ENCODE assay signal across 8 cellular contexts in genomic region chr9:83473488-83473971, GRCh38.
A peak's percentile ranks its signal among the peaks of the same experiment; 100 is the strongest.
DNase-seq lines count a peak whose midpoint lies in the region; ATAC-seq and TF ChIP-seq lines count a peak whose summit lies in the region.

No MANE protein-coding gene starts in this region.

- H3K27ac Mint-ChIP-seq in activated CD4-positive, alpha-beta memory T cell treated with anti-CD3 and anti-CD28 coated beads, Interleukin-2, amount 10 ng/mL, durations not matched to agents 7 days and 5 days = no peak overlapping the region
- H3K27ac Mint-ChIP-seq in activated CD4-positive, alpha-beta memory T cell treated with anti-CD3 and anti-CD28 coated beads for 36 hours = no peak overlapping the region
- peak overlapping the region; percentile 55 for H3K27ac Mint-ChIP-seq in T-helper 1 cell treated with Interleukin-12 subunit alpha and Interleukin-12 subunit beta and Interleukin-4 antibody, amounts not matched to agents 30 μg/mL and 1 μg/mL, for 36 hours
- peak overlapping the region; percentile 90 to 93 for H3K27ac Mint-ChIP-seq in natural killer cell

- intact Hi-C loops in activated CD4-positive, alpha-beta memory T cell treated with anti-CD3 and anti-CD28 coated beads for 36 hours (cut with micrococcal nuclease) = no loop called here
- intact Hi-C loops in natural killer cell (cut with micrococcal nuclease) = no loop called here

- POLR2A ChIA-PET in activated CD4-positive, alpha-beta memory T cell treated with anti-CD3 and anti-CD28 coated beads, Interleukin-2, amount 10 ng/mL, durations not matched to agents 7 days and 5 days (lab: Charles Lee) = no interaction called here
- POLR2A ChIA-PET in activated CD4-positive, alpha-beta memory T cell treated with anti-CD3 and anti-CD28 coated beads for 36 hours (lab: Charles Lee) = no interaction called here

- H3K4me3 Mint-ChIP-seq in activated CD4-positive, alpha-beta memory T cell treated with anti-CD3 and anti-CD28 coated beads, Interleukin-2, amount 10 ng/mL, durations not matched to agents 7 days and 5 days = peak overlapping the region; percentile 22
- H3K4me3 Mint-ChIP-seq in activated CD4-positive, alpha-beta memory T cell treated with anti-CD3 and anti-CD28 coated beads for 36 hours = no peak overlapping the region
- H3K4me3 Mint-ChIP-seq in T-helper 1 cell treated with Interleukin-12 subunit alpha and Interleukin-12 subunit beta and Interleukin-4 antibody, amounts not matched to agents 30 μg/mL and 1 μg/mL, for 36 hours = peak overlapping the region; percentile 52
- H3K4me3 Mint-ChIP-seq in natural killer cell = peak overlapping the region; percentile 92

- no peak for TF ChIP-seq CTCF in natural killer cell (IDR thresholded peaks at IDR 0.05)

- peaks cover 9% of the 10 kb centered on the region for H3K27me3 Mint-ChIP-seq in activated CD4-positive, alpha-beta memory T cell treated with anti-CD3 and anti-CD28 coated beads, Interleukin-2, amount 10 ng/mL, durations not matched to agents 7 days and 5 days
- peaks cover 4% of the 10 kb centered on the region for H3K27me3 Mint-ChIP-seq in activated CD4-positive, alpha-beta memory T cell treated with anti-CD3 and anti-CD28 coated beads for 36 hours
- H3K27me3 Mint-ChIP-seq in T-helper 1 cell treated with Interleukin-12 subunit alpha and Interleukin-12 subunit beta and Interleukin-4 antibody, amounts not matched to agents 30 μg/mL and 1 μg/mL, for 36 hours (ENCODE audit: low read depth) = peaks cover 29% of the 10 kb centered on the region
- H3K27me3 Mint-ChIP-seq in natural killer cell (ENCODE audit: low read depth in 2 of 2) = peaks cover 6 to 7% of the 10 kb centered on the region in 2 donors

- peaks cover 9% of the 10 kb centered on the region for H3K4me1 Mint-ChIP-seq in activated CD4-positive, alpha-beta memory T cell treated with anti-CD3 and anti-CD28 coated beads, Interleukin-2, amount 10 ng/mL, durations not matched to agents 7 days and 5 days
- peaks cover 25% of the 10 kb centered on the region for H3K4me1 Mint-ChIP-seq in activated CD4-positive, alpha-beta memory T cell treated with anti-CD3 and anti-CD28 coated beads for 36 hours (ENCODE audit: low read depth)
- H3K4me1 Mint-ChIP-seq in T-helper 1 cell treated with Interleukin-12 subunit alpha and Interleukin-12 subunit beta and Interleukin-4 antibody, amounts not matched to agents 30 μg/mL and 1 μg/mL, for 36 hours (ENCODE audit: low read depth) = peaks cover 9% of the 10 kb centered on the region
- H3K4me1 Mint-ChIP-seq in natural killer cell = peaks cover 14 to 16% of the 10 kb centered on the region in 2 donors

- CTCF ChIA-PET in activated CD4-positive, alpha-beta memory T cell treated with anti-CD3 and anti-CD28 coated beads, Interleukin-2, amount 10 ng/mL, durations not matched to agents 7 days and 5 days (lab: Charles Lee) = no interaction called here
- CTCF ChIA-PET in activated CD4-positive, alpha-beta memory T cell treated with anti-CD3 and anti-CD28 coated beads for 36 hours (lab: Charles Lee) = no interaction called here

- ATAC-seq in HG02852 (IDR thresholded peaks at IDR 0.05; ENCODE audit: unreplicated experiment) = peak; percentile 95
- peak; percentile 79 to 91 (median 88) for ATAC-seq in natural killer cell

- H3K9me3 Mint-ChIP-seq in activated CD4-positive, alpha-beta memory T cell treated with anti-CD3 and anti-CD28 coated beads, Interleukin-2, amount 10 ng/mL, durations not matched to agents 7 days and 5 days = no peaks in the 10 kb centered on the region
- H3K9me3 Mint-ChIP-seq in activated CD4-positive, alpha-beta memory T cell treated with anti-CD3 and anti-CD28 coated beads for 36 hours = no peaks in the 10 kb centered on the region
- peaks cover 6% of the 10 kb centered on the region for H3K9me3 Mint-ChIP-seq in T-helper 1 cell treated with Interleukin-12 subunit alpha and Interleukin-12 subunit beta and Interleukin-4 antibody, amounts not matched to agents 30 μg/mL and 1 μg/mL, for 36 hours
- H3K9me3 Mint-ChIP-seq in natural killer cell = no peaks in the 10 kb centered on the region

- peaks cover 4% of the 10 kb centered on the region for H3K36me3 Mint-ChIP-seq in activated CD4-positive, alpha-beta memory T cell treated with anti-CD3 and anti-CD28 coated beads, Interleukin-2, amount 10 ng/mL, durations not matched to agents 7 days and 5 days (ENCODE audit: low read depth)
- peaks cover 5% of the 10 kb centered on the region for H3K36me3 Mint-ChIP-seq in activated CD4-positive, alpha-beta memory T cell treated with anti-CD3 and anti-CD28 coated beads for 36 hours
- no peaks in the 10 kb centered on the region for H3K36me3 Mint-ChIP-seq in T-helper 1 cell treated with Interleukin-12 subunit alpha and Interleukin-12 subunit beta and Interleukin-4 antibody, amounts not matched to agents 30 μg/mL and 1 μg/mL, for 36 hours (ENCODE audit: low read depth)
- no peaks in the 10 kb centered on the region for H3K36me3 Mint-ChIP-seq in natural killer cell

- no peak for DNase-seq in activated CD4-positive, alpha-beta memory T cell treated with anti-CD3 and anti-CD28 coated beads, Interleukin-2, amount 10 ng/mL, durations not matched to agents 7 days and 5 days
- DNase-seq in activated CD4-positive, alpha-beta memory T cell treated with anti-CD3 and anti-CD28 coated beads for 36 hours = no peak
- DNase-seq in natural killer cell (no peak), SIG-M5 treated with dmso at 0.1 percent for 504 hours (lab: John Stamatoyannopoulos, UW; ENCODE audit: unreplicated experiment) (no peak), EL (no peak)
- no peak for DNase-seq in stimulated activated CD4-positive, alpha-beta T cell treated with anti-CD3 and anti-CD28 coated beads, Interleukin-4, amount 100 ng/mL, for 24 hours

Comparison
In these comparisons a context has a peak if more than half of its experiments do, and no peak if none do; other contexts are left out.
1. H3K27ac Mint-ChIP-seq: peak in T-helper 1 cell treated with Interleukin-12 subunit alpha and Interleukin-12 subunit beta and Interleukin-4 antibody, amounts not matched to agents 30 μg/mL and 1 μg/mL, for 36 hours (single experiment) and natural killer cell (2 of 2); none in activated CD4-positive, alpha-beta memory T cell treated with anti-CD3 and anti-CD28 coated beads, Interleukin-2, amount 10 ng/mL, durations not matched to agents 7 days and 5 days (single experiment) and activated CD4-positive, alpha-beta memory T cell treated with anti-CD3 and anti-CD28 coated beads for 36 hours (single experiment).